20 cellular contexts compared by ENCODE assay signal in the genomic region with DNA sequence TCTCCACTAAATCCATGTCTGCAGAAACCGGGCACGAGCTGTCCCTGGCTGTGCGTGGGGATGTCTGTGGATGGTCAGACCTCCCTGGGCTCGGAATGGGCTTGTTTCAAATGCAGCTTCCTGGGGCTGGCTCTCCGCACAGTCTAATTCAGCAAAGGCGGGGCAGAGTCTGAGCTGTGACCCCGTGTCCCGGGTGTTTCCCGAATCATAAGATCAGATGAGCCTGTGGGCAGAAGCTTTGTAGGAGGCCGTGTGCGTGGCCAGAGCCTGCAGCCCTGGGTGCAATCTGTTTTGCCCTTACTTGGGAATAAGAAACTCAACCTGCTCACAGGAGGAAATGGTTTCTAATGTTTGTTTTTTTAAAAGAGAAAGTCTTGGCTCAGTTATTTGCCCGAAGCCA. TPM values are rescaled to one million over a fixed set of nuclear protein-coding genes. Genes with fewer than 3 reads are reported as not detected.
DNase-seq lines count a peak whose midpoint lies in the region; ATAC-seq and TF ChIP-seq lines count a peak whose summit lies in the region.
"Had no signal": no experiment of that assay in that cellular context is flagged by ENCODE, and none has a peak within 500 bp of the region (broad histone marks: within the 10 kb centered on the region; RNA-seq: fewer than 3 reads in every experiment).

No MANE protein-coding gene starts in this region.

- H3K4me1 Mint-ChIP-seq in MCF 10A (ENCODE audit: insufficient read depth, unreplicated experiment), result no peaks in the 10 kb centered on the region
- H3K4me1 Mint-ChIP-seq: activated naive CD8-positive, alpha-beta T cell treated with anti-CD3 and anti-CD28 coated beads, Interleukin-2, amount 50 U/mL, for 24 hours had no signal

- no TSS peak for BruUV-seq in MCF 10A (replicated peaks; lab: Mats Ljungman, UMichigan)

- TF ChIP-seq POLR2A in breast epithelium (IDR thresholded peaks at IDR 0.05) (no peak), esophagus squamous epithelium (IDR thresholded peaks at IDR 0.05) (no peak), right lobe of liver (IDR thresholded peaks at IDR 0.05) (no peak), uterus (IDR thresholded peaks at IDR 0.05) (peak in 1 of 2 donors; percentile 11)

- no peaks in the 10 kb centered on the region for H3K27me3 Mint-ChIP-seq in MCF 10A (ENCODE audit: insufficient read depth, unreplicated experiment)
- H3K27me3 Mint-ChIP-seq: activated naive CD8-positive, alpha-beta T cell treated with anti-CD3 and anti-CD28 coated beads, Interleukin-2, amount 50 U/mL, for 24 hours; stimulated activated naive CD8-positive, alpha-beta T cell treated with anti-CD3 and anti-CD28 coated beads, Interleukin-15, amount 100 ng/mL, for 72 hours had no signal

- H3K27ac ChIP-seq in breast epithelium (peak overlapping the region; percentile 82 to 85), esophagus squamous epithelium (peak overlapping the region in 3 of 4 donors; percentile 42 to 62 (median 47)), right lobe of liver (no peak overlapping the region), upper lobe of right lung (peak overlapping the region; percentile 11), uterus (peak overlapping the region in 1 of 2 donors; percentile 38)

- H3K36me3 ChIP-seq in breast epithelium (no peaks in the 10 kb centered on the region), esophagus squamous epithelium (no peaks in the 10 kb centered on the region), right lobe of liver (no peaks in the 10 kb centered on the region), upper lobe of right lung (no peaks in the 10 kb centered on the region), uterus (no peaks in the 10 kb centered on the region)

- no peaks in the 10 kb centered on the region for H3K9me3 ChIP-seq in breast epithelium
- no peaks in the 10 kb centered on the region for H3K9me3 ChIP-seq in esophagus squamous epithelium
- H3K9me3 ChIP-seq in right lobe of liver, result no peaks in the 10 kb centered on the region
- H3K9me3 ChIP-seq in upper lobe of right lung, result no peaks in the 10 kb centered on the region
- H3K9me3 ChIP-seq in uterus, result no peaks in the 10 kb centered on the region

- CTCF ChIA-PET in MCF 10A (lab: Yijun Ruan, JAX), result interaction anchor here (0.8 to 1.3 kb wide), 2 partner anchors 25 to 29 kb away, joined by 3 to 7 read pairs; no protein-coding TSS in a partner anchor

- 22 to 29% methylated on average over 7 to 12 of the region's 12 CpGs for WGBS in esophagus squamous epithelium, 2 donors
- WGBS in right lobe of liver (ENCODE audit: insufficient coverage, low coverage, low lambda C conversion rate, missing lambda C conversion rate), result 60% methylated on average over 11 of the region's 12 CpGs

- POLR2A ChIA-PET in MCF 10A (lab: Yijun Ruan, JAX), result interaction anchor here (1.0 kb wide), 1 partner anchor 57 kb away, joined by 3 read pairs; no protein-coding TSS in a partner anchor

- no peaks in the 10 kb centered on the region for H3K36me3 Mint-ChIP-seq in MCF 10A (ENCODE audit: insufficient read depth, unreplicated experiment)
- H3K36me3 Mint-ChIP-seq: immature natural killer cell; natural killer cell treated with Interleukin-12 subunit alpha and Interleukin-12 subunit beta and Interleukin-15 and Interleukin-18, amount 100 ng/mL, for 72 hours had no signal

- H3K4me1 ChIP-seq in breast epithelium (peaks cover 0 to 5% of the 10 kb centered on the region in 2 donors), esophagus squamous epithelium (peaks cover 0 to 24% (median 18%) of the 10 kb centered on the region in 3 donors), right lobe of liver (peaks cover 0 to 5% (median 0%) of the 10 kb centered on the region in 4 donors), upper lobe of right lung (peaks cover 8% of the 10 kb centered on the region), uterus (no peaks in the 10 kb centered on the region)

- H3K4me3 ChIP-seq in breast epithelium (no peak overlapping the region), esophagus squamous epithelium (no peak overlapping the region), right lobe of liver (no peak overlapping the region), upper lobe of right lung (no peak overlapping the region), uterus (no peak overlapping the region)

- intact Hi-C loops in breast epithelium (cut with DNase I; ENCODE audit: low total_unique reads) (no loop called here), MCF 10A (cut with micrococcal nuclease) (no loop called here), esophagus squamous epithelium (cut with DNase I) (no loop called here), right lobe of liver (cut with DNase I) (no loop called here), upper lobe of right lung (cut with DNase I) (no loop called here), uterus (cut with DNase I; ENCODE audit: low total_unique reads) (no loop called here)

- H3K4me3 Mint-ChIP-seq in MCF 10A (ENCODE audit: unreplicated experiment), result no peak overlapping the region
- H3K4me3 Mint-ChIP-seq: activated naive CD8-positive, alpha-beta T cell treated with anti-CD3 and anti-CD28 coated beads, Interleukin-2, amount 50 U/mL, for 24 hours; dendritic cell treated with granulocyte-macrophage colony-stimulating factor and Interleukin-4, amounts not matched to agents 40 ng/mL and 50 ng/mL, for 4 days; H9; immature natural killer cell; natural killer cell treated with Interleukin-12 subunit alpha and Interleukin-12 subunit beta and Interleukin-15 and Interleukin-18, amount 100 ng/mL, for 72 hours; stimulated activated naive CD8-positive, alpha-beta T cell treated with anti-CD3 and anti-CD28 coated beads, Interleukin-15, amount 100 ng/mL, for 72 hours; T-helper 2 cell treated with Interferon-gamma antibody and Interleukin-4, amounts not matched to agents 5 μg/mL and 100 μg/mL, for 36 hours had no signal

- no peak overlapping the region for H3K27ac Mint-ChIP-seq in MCF 10A (ENCODE audit: low read depth, unreplicated experiment)
- H3K27ac Mint-ChIP-seq: activated naive CD8-positive, alpha-beta T cell treated with anti-CD3 and anti-CD28 coated beads, Interleukin-2, amount 50 U/mL, for 24 hours; dendritic cell treated with granulocyte-macrophage colony-stimulating factor and Interleukin-4, amounts not matched to agents 40 ng/mL and 50 ng/mL, for 4 days; H9; immature natural killer cell; natural killer cell treated with Interleukin-12 subunit alpha and Interleukin-12 subunit beta and Interleukin-15 and Interleukin-18, amount 100 ng/mL, for 72 hours; T-helper 2 cell treated with Interferon-gamma antibody and Interleukin-4, amounts not matched to agents 5 μg/mL and 100 μg/mL, for 36 hours had no signal

- DNase-seq in breast epithelium (ENCODE audit: low spot score in 2 of 2), result peak in 1 of 2 donors; percentile 77
- no peak for DNase-seq in MCF 10A (ENCODE audit: unreplicated experiment)
- DNase-seq in esophagus squamous epithelium (lab: John Stamatoyannopoulos, UW), result no peak
- no peak for DNase-seq in right lobe of liver
- no peak for DNase-seq in upper lobe of right lung
- no peak for DNase-seq in uterus
- no peak for DNase-seq in middle frontal gyrus (ENCODE audit: extremely low spot score, low spot score)
- DNase-seq: activated CD4-positive, alpha-beta T cell treated with anti-CD3 and anti-CD28 coated beads for 48 hours; activated naive CD8-positive, alpha-beta T cell treated with anti-CD3 and anti-CD28 coated beads, Interleukin-2, amount 50 U/mL, for 24 hours; activated T-cell treated with anti-CD3 and anti-CD28 coated beads, Interleukin-2, amount 50 U/mL, for 1 hour; H9; immature natural killer cell; NCI-H1694 treated with DMSO at 0.1 percent for 48 hours; NCI-H526 treated with DMSO at 0.1 percent for 48 hours; RPMI8226; stimulated activated naive CD8-positive, alpha-beta T cell treated with anti-CD3 and anti-CD28 coated beads, Interleukin-15, amount 100 ng/mL, for 72 hours had no signal

- ATAC-seq in right lobe of liver, result peak in 3 of 4 donors; percentile 22 to 36 (median 22)
- peak; percentile 77 for ATAC-seq in upper lobe of right lung
- ATAC-seq in HG02981 (IDR thresholded peaks at IDR 0.05; ENCODE audit: unreplicated experiment), result no peak
- ATAC-seq: activated naive CD8-positive, alpha-beta T cell treated with anti-CD3 and anti-CD28 coated beads, Interleukin-2, amount 50 U/mL, for 24 hours; stimulated activated naive CD8-positive, alpha-beta T cell treated with anti-CD3 and anti-CD28 coated beads, Interleukin-15, amount 100 ng/mL, for 72 hours had no signal

- no peaks in the 10 kb centered on the region for H3K9me3 Mint-ChIP-seq in MCF 10A (ENCODE audit: unreplicated experiment)
- H3K9me3 Mint-ChIP-seq: activated naive CD8-positive, alpha-beta T cell treated with anti-CD3 and anti-CD28 coated beads, Interleukin-2, amount 50 U/mL, for 24 hours; dendritic cell treated with granulocyte-macrophage colony-stimulating factor and Interleukin-4, amounts not matched to agents 40 ng/mL and 50 ng/mL, for 4 days; immature natural killer cell; natural killer cell treated with Interleukin-12 subunit alpha and Interleukin-12 subunit beta and Interleukin-15 and Interleukin-18, amount 100 ng/mL, for 72 hours; stimulated activated naive CD8-positive, alpha-beta T cell treated with anti-CD3 and anti-CD28 coated beads, Interleukin-15, amount 100 ng/mL, for 72 hours; T-helper 2 cell treated with Interferon-gamma antibody and Interleukin-4, amounts not matched to agents 5 μg/mL and 100 μg/mL, for 36 hours had no signal

- TF ChIP-seq CTCF in breast epithelium (IDR thresholded peaks at IDR 0.05) (no peak), MCF 10A (IDR thresholded peaks at IDR 0.05; ENCODE audit: unreplicated experiment) (no peak), esophagus squamous epithelium (IDR thresholded peaks at IDR 0.05) (no peak), right lobe of liver (IDR thresholded peaks at IDR 0.05) (no peak), upper lobe of right lung (IDR thresholded peaks at IDR 0.05) (no peak), uterus (IDR thresholded peaks at IDR 0.05) (no peak)

- H3K27me3 ChIP-seq in breast epithelium (no peaks in the 10 kb centered on the region), esophagus squamous epithelium (no peaks in the 10 kb centered on the region), right lobe of liver (no peaks in the 10 kb centered on the region), upper lobe of right lung (no peaks in the 10 kb centered on the region), uterus (no peaks in the 10 kb centered on the region)

RNA-seq across cellular contexts. Expression of gene GNA11, which starts 13.9 kb away (rescaled TPM):
- total RNA-seq in breast epithelium (10 to 100 TPM; 40.5 to 52.0 (median 42.3) TPM), MCF 10A (2022) (40.9 and 48.1 TPM in 2 replicates), esophagus squamous epithelium (10 to 100 TPM; 21.2 to 39.7 (median 34.0) TPM), right lobe of liver (10 to 100 TPM; 19.5 to 28.0 (median 22.4) TPM), upper lobe of right lung (66.3 TPM), uterus (10 to 100 TPM in 3 of 4 donors, 1 to 10 TPM in 1; 8.5 to 71.8 (median 27.7) TPM)

RNA-seq across cellular contexts. Expression of gene TLE5, which starts 18.0 kb away (rescaled TPM):
- total RNA-seq in breast epithelium (100 to 1,000 TPM; 329 to 407 (median 397) TPM), MCF 10A (2022) (266 and 273 TPM in 2 replicates), esophagus squamous epithelium (100 to 1,000 TPM; 141 to 433 (median 298) TPM), right lobe of liver (100 to 1,000 TPM; 119 to 198 (median 152) TPM), upper lobe of right lung (458 TPM), uterus (100 to 1,000 TPM in 3 of 4 donors, 10 to 100 TPM in 1; 86.1 to 644 (median 429) TPM)

RNA-seq across cellular contexts. Expression of gene TLE2, which starts 51.2 kb away (rescaled TPM):
- total RNA-seq in breast epithelium, result 10 to 100 TPM; 25.3 to 65.6 (median 35.1) TPM
- total RNA-seq in MCF 10A (2022), result 1.9 and 3.0 TPM in 2 replicates
- total RNA-seq in esophagus squamous epithelium, result 10 to 100 TPM in 1 of 4 donors, 1 to 10 TPM in 3; 5.4 to 22.7 (median 7.6) TPM
- total RNA-seq in right lobe of liver, result 10 to 100 TPM in 2 of 6 experiments, 1 to 10 TPM in 4; 6.1 to 20.6 (median 9.3) TPM
- total RNA-seq in upper lobe of right lung, result 58.6 TPM
- 100 to 1,000 TPM in 1 of 4 donors, 10 to 100 TPM in 3; 24.9 to 102 (median 62.3) TPM for total RNA-seq in uterus

RNA-seq across cellular contexts. Expression of gene GNA15, which starts 55.6 kb away (rescaled TPM):
- total RNA-seq in breast epithelium (10 to 100 TPM in 1 of 3 donors, 1 to 10 TPM in 2; 7.8 to 16.2 (median 8.5) TPM), MCF 10A (2022) (32.9 and 47.1 TPM in 2 replicates), esophagus squamous epithelium (100 to 1,000 TPM in 3 of 4 donors, 10 to 100 TPM in 1; 72.7 to 186 (median 132) TPM), right lobe of liver (1 to 10 TPM in 2 of 6 experiments, under 1 TPM in 4; 0.31 to 3.9 (median 0.83) TPM), upper lobe of right lung (18.6 TPM), uterus (1 to 10 TPM; 1.2 to 7.2 (median 2.9) TPM)
- total RNA-seq: H9 had no signal

Comparison
In these comparisons a context has a peak if more than half of its experiments do, and no peak if none do; other contexts are left out.
1. H3K27ac ChIP-seq: peak in breast epithelium (2 of 2), esophagus squamous epithelium (3 of 4) and upper lobe of right lung (single experiment); none in right lobe of liver (0 of 3).